21 cellular contexts compared by ENCODE assay signal in genomic region chr2:26914286-26914962, GRCh38. TPM values are rescaled to one million over a fixed set of nuclear protein-coding genes. Genes with fewer than 3 reads are reported as not detected.
DNase-seq lines count a peak whose midpoint lies in the region; ATAC-seq and TF ChIP-seq lines count a peak whose summit lies in the region.
"Had no signal": no experiment of that assay in that cellular context is flagged by ENCODE, and none has a peak within 500 bp of the region (broad histone marks: within the 10 kb centered on the region; RNA-seq: fewer than 3 reads in every experiment).

No MANE protein-coding gene starts in this region.

- no peaks in the 10 kb centered on the region for H3K36me3 ChIP-seq in heart right ventricle
- H3K36me3 ChIP-seq: ascending aorta, SJCRH30 had no signal

- no peaks in the 10 kb centered on the region for H3K27me3 Mint-ChIP-seq in neural crest cell (ENCODE audit: low read depth)
- peaks cover 6% of the 10 kb centered on the region for H3K27me3 Mint-ChIP-seq in activated CD4-positive, alpha-beta T cell treated with anti-CD3 and anti-CD28 coated beads for 36 hours
- H3K27me3 Mint-ChIP-seq in CD14-positive monocyte (ENCODE audit: low read depth in 3 of 3), result peaks cover 0 to 6% (median 6%) of the 10 kb centered on the region in 3 donors
- H3K27me3 Mint-ChIP-seq: activated naive CD4-positive, alpha-beta T cell treated with anti-CD3 and anti-CD28 coated beads, Interleukin-2, amount 10 ng/mL, durations not matched to agents 7 days and 5 days had no signal

- no peak overlapping the region for H3K27ac Mint-ChIP-seq in neural crest cell (ENCODE audit: unreplicated experiment)
- no peak overlapping the region for H3K27ac Mint-ChIP-seq in activated CD4-positive, alpha-beta T cell treated with anti-CD3 and anti-CD28 coated beads for 36 hours
- H3K27ac Mint-ChIP-seq in CD14-positive monocyte, result no peak overlapping the region
- H3K27ac Mint-ChIP-seq: activated naive CD4-positive, alpha-beta T cell treated with anti-CD3 and anti-CD28 coated beads, Interleukin-2, amount 10 ng/mL, durations not matched to agents 7 days and 5 days; activated T-cell treated with anti-CD3 and anti-CD28 coated beads, Interleukin-2, amount 50 U/mL, for 24 hours; IgD-negative memory B cell had no signal

- TF ChIP-seq CTCF in heart right ventricle (IDR thresholded peaks at IDR 0.05) (no peak), neural crest cell (conservative IDR thresholded peaks at IDR 0.05) (no peak), CD14-positive monocyte (IDR thresholded peaks at IDR 0.05) (no peak)

- H3K36me3 Mint-ChIP-seq in neural crest cell (ENCODE audit: low read depth) (peaks cover 13% of the 10 kb centered on the region), CD14-positive monocyte (no peaks in the 10 kb centered on the region)
- no peaks in the 10 kb centered on the region for H3K36me3 Mint-ChIP-seq in activated CD4-positive, alpha-beta T cell treated with anti-CD3 and anti-CD28 coated beads for 36 hours (ENCODE audit: low read depth)
- H3K36me3 Mint-ChIP-seq: activated naive CD4-positive, alpha-beta T cell treated with anti-CD3 and anti-CD28 coated beads, Interleukin-2, amount 10 ng/mL, durations not matched to agents 7 days and 5 days; IgD-negative memory B cell had no signal

- peak overlapping the region in 1 of 10 donors; percentile 7 for H3K4me3 ChIP-seq in heart right ventricle
- H3K4me3 ChIP-seq: ascending aorta, SJCRH30 had no signal

- H3K27me3 ChIP-seq in heart right ventricle, result peaks cover 0 to 35% (median 11%) of the 10 kb centered on the region in 7 donors
- H3K27me3 ChIP-seq: ascending aorta had no signal

- DNase-seq in heart right ventricle (no peak), Right ventricle myocardium inferior (ENCODE audit: missing footprints) (no peak), ecto neural progenitor cell (ENCODE audit: low spot score) (peak; percentile 81), neural crest cell (ENCODE audit: low read depth, low spot score) (peak; percentile 20), NOMO-1 (lab: John Stamatoyannopoulos, UW; ENCODE audit: unreplicated experiment in 2 of 2) (no peak), CD14-positive monocyte (ENCODE audit: low spot score) (no peak)
- DNase-seq in activated CD4-positive, alpha-beta T cell treated with anti-CD3 and anti-CD28 coated beads for 36 hours, result no peak
- DNase-seq in activated T-cell treated with anti-CD3 and anti-CD28 coated beads, Interleukin-2, amount 50 U/mL, for 1 hour, result no peak
- DNase-seq: activated CD4-positive, alpha-beta T cell treated with anti-CD3 and anti-CD28 coated beads, Interleukin-2, amount 50 U/mL, for 48 hours; activated naive CD4-positive, alpha-beta T cell treated with anti-CD3 and anti-CD28 coated beads, Interleukin-2, amount 10 ng/mL, durations not matched to agents 7 days and 5 days; activated T-cell treated with anti-CD3 and anti-CD28 coated beads, Interleukin-2, amount 50 U/mL, for 24 hours; DMS 273 treated with DMSO at 0.1 percent for 48 hours; GDM1; NCI-H1436; SJCRH30; stimulated activated CD4-positive, alpha-beta T cell treated with anti-CD3 and anti-CD28 coated beads, Interleukin-15, amount 100 ng/mL, for 24 hours; T-helper 1 cell had no signal

- H3K9me3 Mint-ChIP-seq in neural crest cell (peaks cover 6% of the 10 kb centered on the region), CD14-positive monocyte (no peaks in the 10 kb centered on the region)
- H3K9me3 Mint-ChIP-seq in activated CD4-positive, alpha-beta T cell treated with anti-CD3 and anti-CD28 coated beads for 36 hours (ENCODE audit: low read depth), result no peaks in the 10 kb centered on the region
- H3K9me3 Mint-ChIP-seq: activated naive CD4-positive, alpha-beta T cell treated with anti-CD3 and anti-CD28 coated beads, Interleukin-2, amount 10 ng/mL, durations not matched to agents 7 days and 5 days; activated T-cell treated with anti-CD3 and anti-CD28 coated beads, Interleukin-2, amount 50 U/mL, for 24 hours had no signal

- H3K4me1 Mint-ChIP-seq in neural crest cell (peaks cover 11% of the 10 kb centered on the region), CD14-positive monocyte (no peaks in the 10 kb centered on the region)
- no peaks in the 10 kb centered on the region for H3K4me1 Mint-ChIP-seq in activated CD4-positive, alpha-beta T cell treated with anti-CD3 and anti-CD28 coated beads for 36 hours
- H3K4me1 Mint-ChIP-seq: activated naive CD4-positive, alpha-beta T cell treated with anti-CD3 and anti-CD28 coated beads, Interleukin-2, amount 10 ng/mL, durations not matched to agents 7 days and 5 days; IgD-negative memory B cell had no signal

- intact Hi-C loops in heart right ventricle (cut with DNase I) (no loop called here), Right ventricle myocardium inferior (cut with DNase I) (no loop called here), CD14-positive monocyte (cut with micrococcal nuclease) (no loop called here)
- intact Hi-C loops in activated CD4-positive, alpha-beta T cell treated with anti-CD3 and anti-CD28 coated beads for 36 hours (cut with DNase I, micrococcal nuclease), result no loop called here

- no peaks in the 10 kb centered on the region for H3K9me3 ChIP-seq in heart right ventricle
- H3K9me3 ChIP-seq: ascending aorta, SJCRH30 had no signal

- peak overlapping the region in 2 of 10 donors; percentile 2 to 8 for H3K27ac ChIP-seq in heart right ventricle
- H3K27ac ChIP-seq: ascending aorta, HL-60, SJCRH30 had no signal

- H3K4me1 ChIP-seq in heart right ventricle, result peaks cover 0 to 17% (median 9%) of the 10 kb centered on the region in 9 donors
- H3K4me1 ChIP-seq: SJCRH30 had no signal

- POLR2A ChIA-PET in activated CD4-positive, alpha-beta T cell treated with anti-CD3 and anti-CD28 coated beads for 36 hours (lab: Charles Lee), result no interaction called here

- ATAC-seq in heart right ventricle, result peak in 5 of 8 donors; percentile 6 to 43 (median 35)
- no peak for ATAC-seq in Right ventricle myocardium inferior
- ATAC-seq in activated CD4-positive, alpha-beta T cell treated with anti-CD3 and anti-CD28 coated beads for 36 hours, result no peak
- ATAC-seq: left lobe of liver had no signal

- H3K4me3 Mint-ChIP-seq in neural crest cell (peak overlapping the region; percentile 61), CD14-positive monocyte (no peak overlapping the region)
- no peak overlapping the region for H3K4me3 Mint-ChIP-seq in activated CD4-positive, alpha-beta T cell treated with anti-CD3 and anti-CD28 coated beads for 36 hours
- H3K4me3 Mint-ChIP-seq: activated naive CD4-positive, alpha-beta T cell treated with anti-CD3 and anti-CD28 coated beads, Interleukin-2, amount 10 ng/mL, durations not matched to agents 7 days and 5 days; activated T-cell treated with anti-CD3 and anti-CD28 coated beads, Interleukin-2, amount 50 U/mL, for 24 hours; IgD-negative memory B cell had no signal

- WGBS in heart right ventricle, 2 donors, result 46 to 48% methylated on average over 5 of the region's 5 CpGs

- CTCF ChIA-PET in activated CD4-positive, alpha-beta T cell treated with anti-CD3 and anti-CD28 coated beads for 36 hours (lab: Charles Lee), result interaction anchor here (1.0 to 1.2 kb wide), 2 partner anchors 23 to 102 kb away, joined by 3 read pairs; no protein-coding TSS in a partner anchor

RNA-seq across cellular contexts. Expression of gene MAPRE3, which starts 56.0 kb away (rescaled TPM):
- total RNA-seq in heart right ventricle (10 to 100 TPM; 34.9 to 62.0 (median 47.2) TPM), Right ventricle myocardium inferior (58.9 TPM), neural crest cell (16.3 and 17.5 TPM in 2 replicates)
- polyA plus RNA-seq in heart right ventricle (10 to 100 TPM; 23.0 to 68.8 TPM), CD14-positive monocyte (1 to 10 TPM; 2.4 to 3.5 TPM)
- total RNA-seq in activated CD4-positive, alpha-beta T cell treated with anti-CD3 and anti-CD28 coated beads for 36 hours, result 1 to 10 TPM; 3.2 to 4.1 TPM

Comparison
In these comparisons a context has a peak if more than half of its experiments do, and no peak if none do; other contexts are left out.
1. ATAC-seq: peak in heart right ventricle (5 of 8); none in Right ventricle myocardium inferior (single experiment) and activated CD4-positive, alpha-beta T cell treated with anti-CD3 and anti-CD28 coated beads for 36 hours (single experiment).
2. DNase-seq: peak in ecto neural progenitor cell (single experiment) and neural crest cell (single experiment); none in heart right ventricle (0 of 2), Right ventricle myocardium inferior (single experiment), activated CD4-positive, alpha-beta T cell treated with anti-CD3 and anti-CD28 coated beads for 36 hours (single experiment), NOMO-1 (0 of 2), activated T-cell treated with anti-CD3 and anti-CD28 coated beads, Interleukin-2, amount 50 U/mL, for 1 hour (single experiment) and CD14-positive monocyte (single experiment).